Comparison of ENCODE assay signal across 9 cellular contexts in genomic region chr12:69688496-69689427, GRCh38. TPM values are rescaled to one million over a fixed set of nuclear protein-coding genes. Genes with fewer than 3 reads are reported as not detected.
A peak's percentile ranks its signal among the peaks of the same experiment; 100 is the strongest.
DNase-seq lines count a peak whose midpoint lies in the region; ATAC-seq and TF ChIP-seq lines count a peak whose summit lies in the region.
"Had no signal": no experiment of that assay in that cellular context is flagged by ENCODE, and none has a peak within 500 bp of the region (broad histone marks: within the 10 kb centered on the region; RNA-seq: fewer than 3 reads in every experiment).

No MANE protein-coding gene starts in this region.

- H3K9me3 Mint-ChIP-seq in activated CD4-positive, alpha-beta T cell treated with anti-CD3 and anti-CD28 coated beads for 36 hours (ENCODE audit: low read depth): no peaks in the 10 kb centered on the region

- peaks cover 8% of the 10 kb centered on the region for H3K4me1 Mint-ChIP-seq in activated CD4-positive, alpha-beta T cell treated with anti-CD3 and anti-CD28 coated beads for 36 hours

- CTCF ChIA-PET in activated CD4-positive, alpha-beta T cell treated with anti-CD3 and anti-CD28 coated beads for 36 hours (lab: Charles Lee): no interaction called here

- peak; percentile 57 for DNase-seq in activated CD4-positive, alpha-beta T cell treated with anti-CD3 and anti-CD28 coated beads for 36 hours
- DNase-seq in activated CD4-positive, alpha-beta T cell treated with anti-CD3 and anti-CD28 coated beads for 1 hour: no peak
- DNase-seq in LoVo (ENCODE audit: low spot score): peak; percentile 93
- DNase-seq in activated T-cell treated with anti-CD3 and anti-CD28 coated beads for 48 hours (ENCODE audit: low read depth): peak; percentile 12
- DNase-seq in foreskin fibroblast: peak; percentile 92 to 95
- DNase-seq in posterior cingulate gyrus: peak in 8 of 10 donors; percentile 6 to 87 (median 46)
- DNase-seq in NCI-H1694 treated with DMSO at 0.1 percent for 48 hours (lab: John Stamatoyannopoulos, UW): no peak

- no peak for TF ChIP-seq CTCF in foreskin fibroblast (IDR thresholded peaks at IDR 0.05; ENCODE audit: low read depth, low read length)

- H3K27ac Mint-ChIP-seq in activated CD4-positive, alpha-beta T cell treated with anti-CD3 and anti-CD28 coated beads for 36 hours: no peak overlapping the region
- H3K27ac Mint-ChIP-seq: activated naive CD8-positive, alpha-beta T cell had no signal

- ATAC-seq in activated CD4-positive, alpha-beta T cell treated with anti-CD3 and anti-CD28 coated beads for 36 hours: peak; percentile 88
- no peak for ATAC-seq in GM18861 (IDR thresholded peaks at IDR 0.05; ENCODE audit: unreplicated experiment)

- peaks cover 13% of the 10 kb centered on the region for H3K27me3 Mint-ChIP-seq in activated CD4-positive, alpha-beta T cell treated with anti-CD3 and anti-CD28 coated beads for 36 hours

- intact Hi-C loops in activated CD4-positive, alpha-beta T cell treated with anti-CD3 and anti-CD28 coated beads for 36 hours (cut with DNase I, micrococcal nuclease): no loop called here
- intact Hi-C loops in posterior cingulate gyrus (cut with DNase I): no loop called here

- POLR2A ChIA-PET in activated CD4-positive, alpha-beta T cell treated with anti-CD3 and anti-CD28 coated beads for 36 hours (lab: Charles Lee): no interaction called here

- no peaks in the 10 kb centered on the region for H3K36me3 Mint-ChIP-seq in activated CD4-positive, alpha-beta T cell treated with anti-CD3 and anti-CD28 coated beads for 36 hours (ENCODE audit: low read depth)
- H3K36me3 Mint-ChIP-seq: activated naive CD8-positive, alpha-beta T cell had no signal

- no peak overlapping the region for H3K4me3 Mint-ChIP-seq in activated CD4-positive, alpha-beta T cell treated with anti-CD3 and anti-CD28 coated beads for 36 hours
- H3K4me3 Mint-ChIP-seq: activated naive CD8-positive, alpha-beta T cell had no signal

- H3K4me3 ChIP-seq in foreskin fibroblast (ENCODE audit: low read depth in 1 of 2, low read length in 2 of 2): no peak overlapping the region

RNA-seq across cellular contexts. Expression of gene BEST3, which starts 10.3 kb away (rescaled TPM):
- total RNA-seq in activated CD4-positive, alpha-beta T cell treated with anti-CD3 and anti-CD28 coated beads for 36 hours: not detected

RNA-seq across cellular contexts. Expression of gene RAB3IP, which starts 49.9 kb away (rescaled TPM):
- 10 to 100 TPM; 30.7 to 39.9 TPM for total RNA-seq in activated CD4-positive, alpha-beta T cell treated with anti-CD3 and anti-CD28 coated beads for 36 hours

Comparison
In these comparisons a context has a peak if more than half of its experiments do, and no peak if none do; other contexts are left out.
1. DNase-seq: peak in activated CD4-positive, alpha-beta T cell treated with anti-CD3 and anti-CD28 coated beads for 36 hours (single experiment), LoVo (single experiment), activated T-cell treated with anti-CD3 and anti-CD28 coated beads for 48 hours (single experiment), foreskin fibroblast (2 of 2) and posterior cingulate gyrus (8 of 10); none in activated CD4-positive, alpha-beta T cell treated with anti-CD3 and anti-CD28 coated beads for 1 hour (single experiment) and NCI-H1694 treated with DMSO at 0.1 percent for 48 hours (single experiment).